Comparison of ENCODE assay signal across 1 cellular context in the genomic region with DNA sequence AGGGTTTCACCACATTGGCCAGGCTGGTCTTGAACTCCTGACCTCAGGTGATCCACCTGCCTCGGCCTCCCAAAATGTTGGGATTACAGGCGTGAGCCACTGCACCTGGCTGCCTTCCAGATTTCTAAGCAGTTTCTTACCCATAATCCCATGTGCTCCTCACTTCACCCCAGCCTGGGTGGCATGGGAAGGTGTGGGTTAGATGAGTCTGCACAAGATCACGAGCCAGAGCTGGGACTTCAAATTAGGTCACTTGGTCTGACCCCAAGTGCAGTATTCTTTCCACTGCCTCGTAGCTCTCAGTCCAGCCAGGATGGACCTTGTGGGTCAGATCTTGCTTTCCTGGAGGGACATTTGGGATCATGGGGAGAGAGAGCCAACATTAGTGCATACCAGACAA.
A peak's percentile ranks its signal among the peaks of the same experiment; 100 is the strongest.
TF ChIP-seq lines count a peak whose summit lies in the region.

No MANE protein-coding gene starts in this region.

TF ChIP-seq in K562, 482 proteins besides CTCF, POLR2A, EP300 and RAD21 (continued from another document):
- TF ChIP-seq CTBP1 (IDR thresholded peaks at IDR 0.05; ENCODE audit: borderline replicate concordance) (0 out of 2 replicates have a peak, but pooled peaks have one; percentile 16), HSF4 (CRISPR knock-in tag; IDR thresholded peaks at IDR 0.05; ENCODE audit: borderline replicate concordance) (0 out of 2 replicates have a peak, but pooled peaks have one; percentile 63)
